Comparison of ENCODE assay signal across 9 cellular contexts in genomic region chr3:111547645-111548044, GRCh38. TPM values are rescaled to one million over a fixed set of nuclear protein-coding genes. Genes with fewer than 3 reads are reported as not detected.
DNase-seq lines count a peak whose midpoint lies in the region; ATAC-seq lines count a peak whose summit lies in the region.
"Had no signal": no experiment of that assay in that cellular context is flagged by ENCODE, and none has a peak within 500 bp of the region (broad histone marks: within the 10 kb centered on the region; RNA-seq: fewer than 3 reads in every experiment).

No MANE protein-coding gene starts in this region.

- H3K27ac Mint-ChIP-seq in activated T-cell treated with anti-CD3 and anti-CD28 coated beads, Interleukin-2, amount 50 U/mL, for 72 hours, result no peak overlapping the region

- intact Hi-C loops in left ventricle myocardium superior (cut with micrococcal nuclease), result no loop called here

- H3K4me1 Mint-ChIP-seq in activated T-cell treated with anti-CD3 and anti-CD28 coated beads, Interleukin-2, amount 50 U/mL, for 72 hours (ENCODE audit: low read depth), result peaks cover 47% of the 10 kb centered on the region

- H3K36me3 Mint-ChIP-seq in activated T-cell treated with anti-CD3 and anti-CD28 coated beads, Interleukin-2, amount 50 U/mL, for 72 hours (ENCODE audit: insufficient read depth in 2 of 2), result peaks cover 15 to 18% of the 10 kb centered on the region in 2 donors

- H3K9me3 Mint-ChIP-seq in activated T-cell treated with anti-CD3 and anti-CD28 coated beads, Interleukin-2, amount 50 U/mL, for 72 hours, result no peaks in the 10 kb centered on the region

- ATAC-seq in activated T-cell treated with anti-CD3 and anti-CD28 coated beads, Interleukin-2, amount 50 U/mL, for 72 hours (replicated peaks in 1 of 2), result peak; percentile 80 to 90
- ATAC-seq in HG03066 (IDR thresholded peaks at IDR 0.05; ENCODE audit: low read depth, unreplicated experiment) (peak; percentile 85), left ventricle myocardium superior (no peak)
- ATAC-seq in stimulated activated naive CD8-positive, alpha-beta T cell treated with anti-CD3 and anti-CD28 coated beads, Interleukin-15, Interleukin-2, amounts not matched to agents 100 U/mL and 50 U/mL, for 24 hours, result peak; percentile 73

- DNase-seq in activated T-cell treated with anti-CD3 and anti-CD28 coated beads, Interleukin-2, amount 50 U/mL, for 72 hours, result peak; percentile 60 to 77
- DNase-seq in activated T-cell treated with anti-CD3 and anti-CD28 coated beads, Interleukin-2, amount 50 U/mL, for 1 hour, result no peak
- DNase-seq in T-helper 9 cell, result peak; percentile 21
- peak; percentile 42 for DNase-seq in stimulated activated naive CD8-positive, alpha-beta T cell treated with anti-CD3 and anti-CD28 coated beads, Interleukin-15, Interleukin-2, amounts not matched to agents 100 U/mL and 50 U/mL, for 24 hours
- no peak for DNase-seq in D341Med (ENCODE audit: low spot score)
- DNase-seq in left ventricle myocardium superior, result no peak
- DNase-seq in COLO668 (lab: John Stamatoyannopoulos, UW; ENCODE audit: unreplicated experiment), result no peak

- H3K4me3 Mint-ChIP-seq in activated T-cell treated with anti-CD3 and anti-CD28 coated beads, Interleukin-2, amount 50 U/mL, for 72 hours, result no peak overlapping the region

- no peaks in the 10 kb centered on the region for H3K27me3 Mint-ChIP-seq in activated T-cell treated with anti-CD3 and anti-CD28 coated beads, Interleukin-2, amount 50 U/mL, for 72 hours (ENCODE audit: low read depth)

RNA-seq across cellular contexts. Expression of gene CD96, which starts 5.6 kb away (rescaled TPM):
- 10 to 100 TPM; 88.9 to 99.6 TPM for total RNA-seq in activated T-cell treated with anti-CD3 and anti-CD28 coated beads, Interleukin-2, amount 50 U/mL, for 72 hours
- total RNA-seq in left ventricle myocardium superior, result 0.32 TPM
- total RNA-seq: glomerular endothelial cell had no signal

RNA-seq across cellular contexts. Expression of gene ZBED2, which starts 47.5 kb away (rescaled TPM):
- 100 to 1,000 TPM; 360 to 597 TPM for total RNA-seq in activated T-cell treated with anti-CD3 and anti-CD28 coated beads, Interleukin-2, amount 50 U/mL, for 72 hours
- not detected for total RNA-seq in left ventricle myocardium superior

Comparison
In these comparisons a context has a peak if more than half of its experiments do, and no peak if none do; other contexts are left out.
1. DNase-seq: peak in activated T-cell treated with anti-CD3 and anti-CD28 coated beads, Interleukin-2, amount 50 U/mL, for 72 hours (2 of 2), T-helper 9 cell (single experiment) and stimulated activated naive CD8-positive, alpha-beta T cell treated with anti-CD3 and anti-CD28 coated beads, Interleukin-15, Interleukin-2, amounts not matched to agents 100 U/mL and 50 U/mL, for 24 hours (single experiment); none in activated T-cell treated with anti-CD3 and anti-CD28 coated beads, Interleukin-2, amount 50 U/mL, for 1 hour (single experiment), D341Med (single experiment), left ventricle myocardium superior (single experiment) and COLO668 (single experiment).
2. RNA of gene CD96, which starts 5.6 kb away (total RNA-seq): 88.9 to 99.6 TPM in activated T-cell treated with anti-CD3 and anti-CD28 coated beads, Interleukin-2, amount 50 U/mL, for 72 hours; 0.32 TPM in left ventricle myocardium superior (single experiment); every median in the first group is over 10 times any median in the second.
3. RNA of gene ZBED2, which starts 47.5 kb away (total RNA-seq): 360 to 597 TPM in activated T-cell treated with anti-CD3 and anti-CD28 coated beads, Interleukin-2, amount 50 U/mL, for 72 hours; not detected in left ventricle myocardium superior (single experiment); every median in the first group is over 100 times any median in the second.